2 cellular contexts compared by ENCODE assay signal in genomic region chr5:172846677-172847076, GRCh38.
A peak's percentile ranks its signal among the peaks of the same experiment; 100 is the strongest.
TF ChIP-seq lines count a peak whose summit lies in the region.

No MANE protein-coding gene starts in this region.

TF ChIP-seq in HEK293T, 16 proteins besides CTCF, POLR2A, EP300 and RAD21 (continued from another document):
- TF ChIP-seq, protein P1, sequence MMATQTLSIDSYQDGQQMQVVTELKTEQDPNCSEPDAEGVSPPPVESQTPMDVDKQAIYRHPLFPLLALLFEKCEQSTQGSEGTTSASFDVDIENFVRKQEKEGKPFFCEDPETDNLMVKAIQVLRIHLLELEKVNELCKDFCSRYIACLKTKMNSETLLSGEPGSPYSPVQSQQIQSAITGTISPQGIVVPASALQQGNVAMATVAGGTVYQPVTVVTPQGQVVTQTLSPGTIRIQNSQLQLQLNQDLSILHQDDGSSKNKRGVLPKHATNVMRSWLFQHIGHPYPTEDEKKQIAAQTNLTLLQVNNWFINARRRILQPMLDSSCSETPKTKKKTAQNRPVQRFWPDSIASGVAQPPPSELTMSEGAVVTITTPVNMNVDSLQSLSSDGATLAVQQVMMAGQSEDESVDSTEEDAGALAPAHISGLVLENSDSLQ (IDR thresholded peaks at IDR 0.05) = peak; percentile 73

TF ChIP-seq in K562, 482 proteins besides CTCF, POLR2A, EP300 and RAD21 (continued from another document):
- TF ChIP-seq, protein P2, sequence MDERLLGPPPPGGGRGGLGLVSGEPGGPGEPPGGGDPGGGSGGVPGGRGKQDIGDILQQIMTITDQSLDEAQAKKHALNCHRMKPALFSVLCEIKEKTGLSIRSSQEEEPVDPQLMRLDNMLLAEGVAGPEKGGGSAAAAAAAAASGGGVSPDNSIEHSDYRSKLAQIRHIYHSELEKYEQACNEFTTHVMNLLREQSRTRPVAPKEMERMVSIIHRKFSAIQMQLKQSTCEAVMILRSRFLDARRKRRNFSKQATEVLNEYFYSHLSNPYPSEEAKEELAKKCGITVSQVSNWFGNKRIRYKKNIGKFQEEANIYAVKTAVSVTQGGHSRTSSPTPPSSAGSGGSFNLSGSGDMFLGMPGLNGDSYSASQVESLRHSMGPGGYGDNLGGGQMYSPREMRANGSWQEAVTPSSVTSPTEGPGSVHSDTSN (CRISPR knock-in tag; IDR thresholded peaks at IDR 0.05; ENCODE audit: low read depth) = no peak
- TF ChIP-seq, protein P2 (tag; conservative IDR thresholded peaks at IDR 0.05; ENCODE audit: low read depth) = 0 out of 2 replicates have a peak, but pooled peaks have one; percentile 28
- TF ChIP-seq RBM39 (optimal IDR thresholded peaks at IDR 0.05; ENCODE audit: low read depth, low read length) = no peak
- TF ChIP-seq, protein P1 (IDR thresholded peaks at IDR 0.05) = peak; percentile 63
- no peak for TF ChIP-seq ZNF644 (tag; IDR thresholded peaks at IDR 0.05; ENCODE audit: low read depth)
TF ChIP-seq in K562: peak in this region for 3.
